9 cellular contexts compared by ENCODE assay signal in the genomic region with DNA sequence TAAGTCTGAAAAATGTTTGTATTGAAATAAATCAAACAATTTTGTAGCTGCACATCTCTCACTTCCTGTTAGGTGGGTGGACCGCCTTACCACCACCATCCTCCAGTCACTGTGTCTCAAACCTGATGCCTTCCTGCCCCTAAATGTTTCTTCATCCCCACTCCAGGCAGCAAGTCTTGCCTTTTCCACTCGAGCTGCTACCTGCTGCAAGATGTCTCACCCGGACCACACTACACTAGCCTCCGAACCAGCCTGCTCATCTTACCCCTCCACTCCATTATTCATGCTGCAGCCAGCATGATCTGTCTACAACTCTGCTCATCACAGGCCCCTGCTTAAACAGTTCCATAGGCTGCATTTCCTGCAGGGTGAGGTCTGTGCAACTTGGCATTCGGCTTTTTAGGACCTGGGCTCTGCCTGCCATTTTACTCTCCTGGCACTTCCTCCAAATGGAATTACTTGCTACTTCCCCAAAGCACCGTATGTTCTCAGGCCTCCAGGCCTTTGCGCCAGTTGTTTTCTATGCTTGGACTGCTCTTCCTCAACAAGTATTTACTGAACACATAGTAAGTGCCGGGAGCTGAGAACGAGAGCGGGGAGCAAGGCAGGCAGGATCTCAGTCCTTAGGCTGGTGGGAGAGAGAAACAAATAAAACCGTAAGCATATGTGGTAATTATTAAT. TPM values are rescaled to one million over a fixed set of nuclear protein-coding genes. Genes with fewer than 3 reads are reported as not detected.
DNase-seq lines count a peak whose midpoint lies in the region; ATAC-seq, FAIRE-seq and TF ChIP-seq lines count a peak whose summit lies in the region.
"Had no signal": no experiment of that assay in that cellular context is flagged by ENCODE, and none has a peak within 500 bp of the region (broad histone marks: within the 10 kb centered on the region; RNA-seq: fewer than 3 reads in every experiment).

No MANE protein-coding gene starts in this region.

- peak overlapping the region; percentile 72 for H3K27ac ChIP-seq in Panc1 (ENCODE audit: low read length)
- H3K27ac ChIP-seq in pancreas = peak overlapping the region; percentile 57 to 83 (median 79)
- H3K27ac ChIP-seq in thyroid gland = no peak overlapping the region

- intact Hi-C loops in Panc1 (cut with micrococcal nuclease; ENCODE audit: unreplicated experiment) (no loop called here), pancreas (cut with DNase I) (no loop called here), mucosa of descending colon (cut with DNase I, micrococcal nuclease) (no loop called here), thyroid gland (cut with DNase I) (no loop called here)

- no peaks in the 10 kb centered on the region for H3K27me3 ChIP-seq in Panc1 (ENCODE audit: control insufficient read depth, insufficient read depth, low read length)
- H3K27me3 ChIP-seq in pancreas = no peaks in the 10 kb centered on the region
- no peaks in the 10 kb centered on the region for H3K27me3 ChIP-seq in thyroid gland

- H3K4me3 ChIP-seq in GM12864 (ENCODE audit: low read depth, low read length) = peak overlapping the region; percentile 51; the same call in 1 of the 2 replicates
- peak overlapping the region; percentile 44 to 58; a peak in 3 of 4 replicates for H3K4me3 ChIP-seq in Panc1 (ENCODE audit: low read depth in 2 of 2, low read length in 2 of 2)
- H3K4me3 ChIP-seq in epithelial cell of proximal tubule (ENCODE audit: low read depth, low read length) = peak overlapping the region; percentile 59
- H3K4me3 ChIP-seq in pancreas = peak overlapping the region in 2 of 4 donors; percentile 53 to 56
- H3K4me3 ChIP-seq in mucosa of descending colon = no peak overlapping the region
- H3K4me3 ChIP-seq in thyroid gland (replicated peaks in 1 of 3) = no peak overlapping the region

- no peak for FAIRE-seq in pancreas (lab: Jason Lieb, UNC)

- ATAC-seq in Panc1 (no peak), pancreas (peak in 1 of 4 donors; percentile 3), HG03196 (IDR thresholded peaks at IDR 0.05; ENCODE audit: unreplicated experiment) (no peak), mucosa of descending colon (no peak)

- POLR2A ChIA-PET in Panc1 (lab: Charles Lee) = interaction anchor here (1.5 kb wide), 1 partner anchor 17 kb away, joined by 23 read pairs; a partner anchor contains a TSS

- DNase-seq in GM12864 (ENCODE audit: low read depth) = no peak
- no peak for DNase-seq in Panc1 (ENCODE audit: low read depth, low spot score)
- no peak for DNase-seq in epithelial cell of proximal tubule (ENCODE audit: low read depth)
- DNase-seq in pancreas = no peak
- DNase-seq in mucosa of descending colon = no peak
- no peak for DNase-seq in EL
- DNase-seq in thyroid gland = no peak
- DNase-seq: NCI-H187 treated with DMSO at 0.1 percent for 48 hours had no signal

- H3K36me3 ChIP-seq in Panc1 (ENCODE audit: control insufficient read depth, insufficient read depth, low read length) = no peaks in the 10 kb centered on the region
- no peaks in the 10 kb centered on the region for H3K36me3 ChIP-seq in pancreas
- H3K36me3 ChIP-seq in mucosa of descending colon (ENCODE audit: low read depth) = no peaks in the 10 kb centered on the region
- no peaks in the 10 kb centered on the region for H3K36me3 ChIP-seq in thyroid gland

- H3K4me1 ChIP-seq in Panc1 (ENCODE audit: control insufficient read depth, insufficient read depth, low read length) = peaks cover 23% of the 10 kb centered on the region
- H3K4me1 ChIP-seq in pancreas = peaks cover 4 to 19% (median 10%) of the 10 kb centered on the region in 3 donors
- H3K4me1 ChIP-seq in mucosa of descending colon (ENCODE audit: low read depth) = peaks cover 22% of the 10 kb centered on the region
- peaks cover 12 to 33% of the 10 kb centered on the region in 2 donors for H3K4me1 ChIP-seq in thyroid gland

- TF ChIP-seq POLR2A in thyroid gland (IDR thresholded peaks at IDR 0.05) = no peak

- in situ Hi-C loops in Panc1 (cut with HindIII; ENCODE audit: low pct_unique_long_range_greater_than_20kb, low sequenced_read_pairs) = no loop called here

- 50 to 59% methylated on average over 11 of the region's 11 CpGs for WGBS in pancreas, 2 donors
- 75 to 86% methylated on average over 11 of the region's 11 CpGs for whole genome bisulfite sequencing in thyroid gland, 2 donors

- CTCF ChIA-PET in Panc1 (lab: Charles Lee) = no interaction called here

- TF ChIP-seq CTCF in GM12864 (IDR thresholded peaks at IDR 0.05; ENCODE audit: low read depth, low read length, missing control alignments) = no peak
- no peak for TF ChIP-seq CTCF in Panc1 (IDR thresholded peaks at IDR 0.05)
- TF ChIP-seq CTCF in epithelial cell of proximal tubule (conservative IDR thresholded peaks at IDR 0.05; ENCODE audit: low read depth, low read length) = no peak
- TF ChIP-seq CTCF in pancreas (IDR thresholded peaks at IDR 0.05) = no peak
- TF ChIP-seq CTCF in mucosa of descending colon (IDR thresholded peaks at IDR 0.05) = no peak
- TF ChIP-seq CTCF in thyroid gland (IDR thresholded peaks at IDR 0.05) = no peak

- BruUV-seq in Panc1 (replicated peaks; lab: Mats Ljungman, UMichigan) = TSS peak; percentile 81

- no peaks in the 10 kb centered on the region for H3K9me3 ChIP-seq in Panc1 (ENCODE audit: control insufficient read depth, insufficient read depth, low read depth, low read length)
- H3K9me3 ChIP-seq in pancreas = no peaks in the 10 kb centered on the region
- H3K9me3 ChIP-seq in mucosa of descending colon = no peaks in the 10 kb centered on the region
- no peaks in the 10 kb centered on the region for H3K9me3 ChIP-seq in thyroid gland

RNA-seq across cellular contexts. Expression of a gene that starts 5.2 kb away (rescaled TPM):
- 85.8 TPM for total RNA-seq in Panc1 (2021; ENCODE audit: unreplicated experiment)
- polyA plus RNA-seq in Panc1 (2012; ENCODE audit: insufficient read length) = 94.1 TPM
- total RNA-seq in epithelial cell of proximal tubule = 77.0 and 86.9 TPM in 2 replicates
- 10 to 100 TPM; 13.0 to 24.6 (median 19.4) TPM for total RNA-seq in pancreas
- polyA plus RNA-seq in pancreas = 10 to 100 TPM in 1 of 2 donors, 1 to 10 TPM in 1; 7.9 to 17.0 TPM
- 10 to 100 TPM; 38.3 to 47.1 (median 44.7) TPM for total RNA-seq in mucosa of descending colon
- 10 to 100 TPM; 42.1 to 77.0 (median 46.6) TPM for total RNA-seq in thyroid gland

RNA-seq across cellular contexts. Expression of a gene that starts 10.3 kb away (rescaled TPM):
- total RNA-seq in Panc1 (2021; ENCODE audit: unreplicated experiment) = 23.4 TPM
- 29.7 TPM for polyA plus RNA-seq in Panc1 (2012; ENCODE audit: insufficient read length)
- total RNA-seq in epithelial cell of proximal tubule = 14.2 and 24.5 TPM in 2 replicates
- 10 to 100 TPM in 1 of 6 donors, 1 to 10 TPM in 5; 7.4 to 11.3 (median 8.3) TPM for total RNA-seq in pancreas
- polyA plus RNA-seq in pancreas = 1 to 10 TPM; 5.1 to 7.0 TPM
- 10 to 100 TPM in 1 of 3 donors, 1 to 10 TPM in 2; 2.0 to 34.1 (median 8.7) TPM for total RNA-seq in mucosa of descending colon
- total RNA-seq in thyroid gland = 10 to 100 TPM in 2 of 4 donors, 1 to 10 TPM in 2; 7.5 to 13.8 (median 10.4) TPM

RNA-seq across cellular contexts. Expression of a gene that starts 17.5 kb away (rescaled TPM):
- 53.8 TPM for total RNA-seq in Panc1 (2021; ENCODE audit: unreplicated experiment)
- polyA plus RNA-seq in Panc1 (2012; ENCODE audit: insufficient read length) = 28.6 TPM
- 49.2 and 60.5 TPM in 2 replicates for total RNA-seq in epithelial cell of proximal tubule
- total RNA-seq in pancreas = 10 to 100 TPM in 5 of 6 donors, 1 to 10 TPM in 1; 7.8 to 16.6 (median 15.2) TPM
- 10 to 100 TPM in 1 of 2 donors, 1 to 10 TPM in 1; 8.2 to 15.0 TPM for polyA plus RNA-seq in pancreas
- 10 to 100 TPM; 13.7 to 35.7 (median 15.3) TPM for total RNA-seq in mucosa of descending colon
- total RNA-seq in thyroid gland = 10 to 100 TPM; 36.1 to 43.9 (median 39.4) TPM

RNA-seq across cellular contexts. Expression of a gene that starts 48.2 kb away (rescaled TPM):
- 17.7 TPM for total RNA-seq in Panc1 (2021; ENCODE audit: unreplicated experiment)
- polyA plus RNA-seq in Panc1 (2012; ENCODE audit: insufficient read length) = 11.5 TPM
- 11.4 and 18.7 TPM in 2 replicates for total RNA-seq in epithelial cell of proximal tubule
- 10 to 100 TPM in 5 of 6 donors, 1 to 10 TPM in 1; 7.5 to 16.1 (median 11.9) TPM for total RNA-seq in pancreas
- polyA plus RNA-seq in pancreas = 10 to 100 TPM; 11.7 to 13.5 TPM
- total RNA-seq in mucosa of descending colon = 10 to 100 TPM; 21.5 to 37.9 (median 28.1) TPM
- total RNA-seq in thyroid gland = 10 to 100 TPM; 24.7 to 42.5 (median 30.8) TPM

RNA-seq across cellular contexts. Expression of a gene that starts 51.6 kb away (rescaled TPM):
- total RNA-seq in Panc1 (2021; ENCODE audit: unreplicated experiment) (0.08 TPM), epithelial cell of proximal tubule (not detected in 2 replicates), pancreas (under 1 TPM in 3 of 6 donors, not detected in 3; 0.08 to 0.57 (median 0.09) TPM), mucosa of descending colon (not detected), thyroid gland (not detected)
- polyA plus RNA-seq in Panc1 (2012; ENCODE audit: insufficient read length) = not detected
- under 1 TPM in 1 of 2 donors, not detected in 1; 0.07 TPM for polyA plus RNA-seq in pancreas

Comparison
In these comparisons a context has a peak if more than half of its experiments do, and no peak if none do; other contexts are left out.
1. H3K4me3 ChIP-seq: peak in GM12864 (single experiment), Panc1 (2 of 2) and epithelial cell of proximal tubule (single experiment); none in mucosa of descending colon (single experiment) and thyroid gland (0 of 3).
2. H3K27ac ChIP-seq: peak in Panc1 (single experiment) and pancreas (4 of 4); none in thyroid gland (0 of 3).